In genomic region chr11:65707002-65707401, GRCh38 we compare ENCODE assay signal across 2 cellular contexts.
TF ChIP-seq lines count a peak whose summit lies in the region.
"Not testable (repeated sequence)": the region's sequence is repeated elsewhere in the genome, so short reads cannot be mapped to it uniquely, and the experiment has no call there.

No MANE protein-coding gene starts in this region.

TF ChIP-seq in GM12878, 131 proteins besides CTCF, POLR2A, EP300 and RAD21:
- 0 out of 2 replicates have a peak, but pooled peaks have one; percentile 12 for TF ChIP-seq RAD51 (IDR thresholded peaks at IDR 0.05)

TF ChIP-seq in HepG2, 621 proteins besides CTCF, POLR2A, EP300 and RAD21:
- TF ChIP-seq, protein P1, sequence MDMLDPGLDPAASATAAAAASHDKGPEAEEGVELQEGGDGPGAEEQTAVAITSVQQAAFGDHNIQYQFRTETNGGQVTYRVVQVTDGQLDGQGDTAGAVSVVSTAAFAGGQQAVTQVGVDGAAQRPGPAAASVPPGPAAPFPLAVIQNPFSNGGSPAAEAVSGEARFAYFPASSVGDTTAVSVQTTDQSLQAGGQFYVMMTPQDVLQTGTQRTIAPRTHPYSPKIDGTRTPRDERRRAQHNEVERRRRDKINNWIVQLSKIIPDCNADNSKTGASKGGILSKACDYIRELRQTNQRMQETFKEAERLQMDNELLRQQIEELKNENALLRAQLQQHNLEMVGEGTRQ (IDR thresholded peaks at IDR 0.05; ENCODE audit: low read depth, low read length) = not testable (repeated sequence)
- TF ChIP-seq, protein P1 (CRISPR knock-in tag; IDR thresholded peaks at IDR 0.05; ENCODE audit: borderline replicate concordance) = peak; percentile 47; the same call in 1 of the 2 replicates
